In the genomic region with DNA sequence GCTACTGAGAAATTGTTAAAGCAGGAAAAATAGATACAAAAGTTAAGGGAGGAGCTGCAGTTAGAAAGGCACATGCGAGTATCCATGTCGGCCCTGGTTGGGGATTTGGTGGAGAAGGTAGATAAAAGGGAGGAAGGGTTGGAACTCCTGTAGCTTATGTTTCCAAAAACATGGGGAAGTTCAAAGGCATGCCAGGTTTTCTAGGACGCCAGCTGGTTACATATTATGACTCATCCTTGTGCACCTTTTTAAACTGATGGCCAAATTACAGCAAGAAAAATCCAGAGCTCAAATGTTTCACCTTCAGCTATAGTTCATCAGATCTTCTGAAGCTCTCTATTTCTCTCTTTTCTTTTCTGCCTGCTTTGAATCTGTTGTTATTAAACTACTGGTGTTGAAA, we compare ENCODE assay signal across 20 cellular contexts. TPM values are rescaled to one million over a fixed set of nuclear protein-coding genes. Genes with fewer than 3 reads are reported as not detected.
DNase-seq lines count a peak whose midpoint lies in the region; ATAC-seq and TF ChIP-seq lines count a peak whose summit lies in the region.
"Had no signal": no experiment of that assay in that cellular context is flagged by ENCODE, and none has a peak within 500 bp of the region (broad histone marks: within the 10 kb centered on the region; RNA-seq: fewer than 3 reads in every experiment).

No MANE protein-coding gene starts in this region.

- H3K4me2 ChIP-seq in HCT116 (ENCODE audit: low read length) (peak overlapping the region; percentile 37; the same call in 1 of the 2 replicates), mesenchymal stem cell (ENCODE audit: low read length, poor library complexity, severe bottlenecking) (no peak overlapping the region)
- H3K4me2 ChIP-seq: KMS-11 had no signal

- no peak for TF ChIP-seq POLR2A in HCT116 (IDR thresholded peaks at IDR 0.05; ENCODE audit: borderline replicate concordance, extremely low read depth, insufficient read depth, insufficient read length)

- no peak overlapping the region for H2AK5ac ChIP-seq in mesenchymal stem cell (ENCODE audit: low read length, severe bottlenecking)

- no TSS peak for BruUV-seq in HCT116 (replicated peaks; lab: Mats Ljungman, UMichigan)

- H3K9ac ChIP-seq in HCT116 (ENCODE audit: low read length) = no peak overlapping the region
- H3K9ac ChIP-seq in mesenchymal stem cell (ENCODE audit: low read length) = no peak overlapping the region
- H3K9ac ChIP-seq: KMS-11, parathyroid adenoma had no signal

- H3K9me2 ChIP-seq in HCT116 (ENCODE audit: insufficient read depth) = no peaks in the 10 kb centered on the region

- no peaks in the 10 kb centered on the region for H3K79me2 ChIP-seq in HCT116 (ENCODE audit: insufficient read depth, low read length)
- H3K79me2 ChIP-seq: parathyroid adenoma had no signal

- H3K4me1 ChIP-seq in HCT116 (ENCODE audit: control insufficient read depth in 1 of 2, insufficient read depth in 2 of 2, low read length in 2 of 2) (peaks cover 10 to 13% of the 10 kb centered on the region in 2 experiments), mesenchymal stem cell (ENCODE audit: control insufficient read depth, insufficient read depth, low read depth, low read length) (no peaks in the 10 kb centered on the region)
- H3K4me1 ChIP-seq: parathyroid adenoma had no signal

- H3K23ac ChIP-seq in mesenchymal stem cell (ENCODE audit: low read length in 2 of 2) = no peak overlapping the region

- 82% methylated on average over 3 of the region's 3 CpGs for WGBS in mesenchymal stem cell

- H3K27me3 ChIP-seq in HCT116 (ENCODE audit: insufficient read depth, low read length) (no peaks in the 10 kb centered on the region), mesenchymal stem cell (ENCODE audit: control insufficient read depth in 1 of 2, insufficient read depth in 1 of 2, low read length in 2 of 2) (no peaks in the 10 kb centered on the region)

- no peaks in the 10 kb centered on the region for H4K20me1 ChIP-seq in HCT116 (ENCODE audit: insufficient read depth)

- no peak overlapping the region for H2BK12ac ChIP-seq in mesenchymal stem cell (ENCODE audit: low read length in 2 of 2)

- H2BK5ac ChIP-seq in mesenchymal stem cell (ENCODE audit: low read depth, low read length, poor library complexity, severe bottlenecking) = no peak overlapping the region

- H3K14ac ChIP-seq in mesenchymal stem cell (ENCODE audit: low read length in 2 of 2) = no peak overlapping the region

- RAD21 ChIA-PET in HCT116 (lab: Charles Lee; ENCODE audit: low non-redundant PET in 1 of 2, low total read pairs in 2 of 2, uncharacterized antibody in 2 of 2, unreplicated experiment in 2 of 2) = no interaction called here

- no peak for TF ChIP-seq CTCF in HCT116 (IDR thresholded peaks at IDR 0.05 in 2 of 3, conservative IDR thresholded peaks at IDR 0.05 in 1 of 3; ENCODE audit: borderline replicate concordance in 1 of 3, insufficient read depth in 1 of 3, low read depth in 2 of 3, low read length in 2 of 3)

- POLR2A ChIA-PET in HCT116 (lab: Charles Lee) = no interaction called here

- intact Hi-C loops in HCT116 (cut with micrococcal nuclease) (no loop called here), sciatic nerve (cut with DNase I) (loop anchor here (10.0 kb wide), 1 partner anchor 69 kb away; no protein-coding TSS in a partner anchor)

- no peak overlapping the region for H3K18ac ChIP-seq in mesenchymal stem cell (ENCODE audit: low read depth in 1 of 2, low read length in 2 of 2)

- DNase-seq in HCT116 (ENCODE audit: low read depth, low spot score) (no peak), NCI-H69 (lab: John Stamatoyannopoulos, UW) (peak; percentile 79), cerebellar cortex (ENCODE audit: low spot score) (peak; percentile 91), sciatic nerve (ENCODE audit: low spot score) (no peak), SKM-1 (lab: John Stamatoyannopoulos, UW; ENCODE audit: unreplicated experiment) (no peak), mesenchymal stem cell (no peak), NOMO-1 treated with dmso at 0.1 percent for 144 hours (lab: John Stamatoyannopoulos, UW; ENCODE audit: unreplicated experiment) (no peak)
- DNase-seq: activated CD4-positive, alpha-beta T cell treated with anti-CD3 and anti-CD28 coated beads, Interleukin-2, amount 10 ng/mL, durations not matched to agents 7 days and 5 days; activated CD8-positive, alpha-beta memory T cell treated with anti-CD3 and anti-CD28 coated beads, Interleukin-2, amount 50 U/mL, for 4 hours; activated effector memory CD4-positive, alpha-beta T cell treated with Interleukin-2 at 50 U/mL for 16 hours; CD4-positive, alpha-beta T cell; DMS79; effector CD4-positive, alpha-beta T cell; natural killer cell; NCI-H526 treated with DMSO at 0.1 percent for 48 hours had no signal

- H2BK120ac ChIP-seq in mesenchymal stem cell (ENCODE audit: low read depth, low read length) = no peak overlapping the region

- no peak overlapping the region for H4K91ac ChIP-seq in mesenchymal stem cell (ENCODE audit: low read length)

- H2BK15ac ChIP-seq in mesenchymal stem cell (ENCODE audit: low read depth, poor library complexity, severe bottlenecking) = no peak overlapping the region

- H4K8ac ChIP-seq in mesenchymal stem cell (ENCODE audit: low read length) = no peak overlapping the region

- no peaks in the 10 kb centered on the region for H3K9me3 ChIP-seq in HCT116 (ENCODE audit: control insufficient read depth in 1 of 2, insufficient read depth in 1 of 2, low read depth in 1 of 2, low read length in 2 of 2)
- peaks cover 2% of the 10 kb centered on the region for H3K9me3 ChIP-seq in mesenchymal stem cell (ENCODE audit: control insufficient read depth, low read length)
- H3K9me3 ChIP-seq: thoracic aorta had no signal

- no peak for TF ChIP-seq RAD21 in HCT116 (IDR thresholded peaks at IDR 0.05; ENCODE audit: low read depth)

- H3K27ac ChIP-seq in HCT116 (ENCODE audit: low read depth, low read length) (no peak overlapping the region), mesenchymal stem cell (ENCODE audit: low read length, poor library complexity, severe bottlenecking) (no peak overlapping the region)
- H3K27ac ChIP-seq: KMS-11, parathyroid adenoma, thoracic aorta, VCaP had no signal

- no peaks in the 10 kb centered on the region for H3K79me1 ChIP-seq in mesenchymal stem cell (replicated peaks; ENCODE audit: low read length, poor library complexity, severe bottlenecking)

- H2AFZ ChIP-seq in HCT116 (ENCODE audit: low read depth, low read length, poor library complexity, severe bottlenecking) (no peak overlapping the region), mesenchymal stem cell (ENCODE audit: low read depth, low read length) (no peak overlapping the region)
- H2AFZ ChIP-seq: parathyroid adenoma had no signal

- ATAC-seq in HCT116 = no peak
- peak; percentile 11 for ATAC-seq in sciatic nerve
- ATAC-seq: natural killer cell; stimulated activated effector memory CD8-positive, alpha-beta T cell treated with anti-CD3 and anti-CD28 coated beads, Interleukin-12 subunit alpha, Interleukin-12 subunit beta, amount 100 ng/mL, for 72 hours had no signal

- CTCF ChIA-PET in HCT116 (lab: Charles Lee) = interaction anchor here (0.7 to 2.0 kb wide), 3 partner anchors 169 to 315 kb away, joined by 3 to 9 read pairs (median 4); no protein-coding TSS in a partner anchor

- no peak overlapping the region for H3K4ac ChIP-seq in mesenchymal stem cell (ENCODE audit: low read depth in 1 of 2, low read length in 2 of 2)

- H3K4me3 ChIP-seq in HCT116 (replicated peaks in 1 of 2; ENCODE audit: low read depth in 1 of 2, low read length in 2 of 2) (no peak overlapping the region), mesenchymal stem cell (ENCODE audit: insufficient read depth in 1 of 2, low read depth in 1 of 2, low read length in 2 of 2) (no peak overlapping the region)
- H3K4me3 ChIP-seq: thoracic aorta had no signal

- H3K36me3 ChIP-seq in HCT116 (ENCODE audit: control insufficient read depth in 1 of 2, insufficient read depth in 2 of 2, low read length in 2 of 2) = no peaks in the 10 kb centered on the region
- H3K36me3 ChIP-seq in mesenchymal stem cell (ENCODE audit: control insufficient read depth in 1 of 2, insufficient read depth in 2 of 2, low read depth in 1 of 2, low read length in 2 of 2) = no peaks in the 10 kb centered on the region
- H3K36me3 ChIP-seq: thoracic aorta had no signal

TF ChIP-seq in HCT116, 20 proteins besides CTCF, POLR2A, EP300 and RAD21 (continues in another document):
- TF ChIP-seq CBX3 (IDR thresholded peaks at IDR 0.05; ENCODE audit: low read depth) (0 out of 2 replicates have a peak, but pooled peaks have one; percentile 28), FOSL1 (IDR thresholded peaks at IDR 0.05; ENCODE audit: low read depth) (peak; percentile 60), TCF7L2 (IDR thresholded peaks at IDR 0.05; ENCODE audit: borderline replicate concordance, extremely low read depth, insufficient read depth, insufficient read length) (peak; percentile 85), SRF (IDR thresholded peaks at IDR 0.05; ENCODE audit: low read depth) (no peak), SP1 (IDR thresholded peaks at IDR 0.05; ENCODE audit: low read depth) (0 out of 2 replicates have a peak, but pooled peaks have one; percentile 11), JUND (IDR thresholded peaks at IDR 0.05) (peak; percentile 67)
- TF ChIP-seq, protein P1, sequence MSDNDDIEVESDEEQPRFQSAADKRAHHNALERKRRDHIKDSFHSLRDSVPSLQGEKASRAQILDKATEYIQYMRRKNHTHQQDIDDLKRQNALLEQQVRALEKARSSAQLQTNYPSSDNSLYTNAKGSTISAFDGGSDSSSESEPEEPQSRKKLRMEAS (IDR thresholded peaks at IDR 0.05) = no peak

RNA-seq across cellular contexts. Expression of gene MAP4K5, which starts 13.2 kb away (rescaled TPM):
- 39.1 TPM for total RNA-seq in HCT116 (2021; ENCODE audit: unreplicated experiment)
- polyA plus RNA-seq in HCT116 (2012) = 7.7 and 9.6 TPM in 2 replicates
- 94.6 TPM for total RNA-seq in sciatic nerve
- polyA plus RNA-seq in mesenchymal stem cell (2013, experiment 1 of 2) = 29.5 TPM
- polyA plus RNA-seq in mesenchymal stem cell (2013, experiment 2 of 2) = 31.7 TPM

RNA-seq across cellular contexts. Expression of gene ATL1, which starts 14.3 kb away (rescaled TPM):
- total RNA-seq in HCT116 (2021; ENCODE audit: unreplicated experiment) (1.4 TPM), sciatic nerve (23.3 TPM)
- 1.2 and 1.3 TPM in 2 replicates for polyA plus RNA-seq in HCT116 (2012)
- polyA plus RNA-seq in mesenchymal stem cell (2013, experiment 1 of 2) = 5.3 TPM
- 5.1 TPM for polyA plus RNA-seq in mesenchymal stem cell (2013, experiment 2 of 2)

Comparison
In these comparisons a context has a peak if more than half of its experiments do, and no peak if none do; other contexts are left out.
1. DNase-seq: peak in NCI-H69 (single experiment) and cerebellar cortex (single experiment); none in HCT116 (single experiment), sciatic nerve (single experiment), SKM-1 (single experiment), mesenchymal stem cell (single experiment) and NOMO-1 treated with dmso at 0.1 percent for 144 hours (single experiment).
2. RNA of gene ATL1, which starts 14.3 kb away (total RNA-seq): 23.3 TPM in sciatic nerve (single experiment); 1.4 TPM in HCT116 (single experiment); every median in the first group is over 10 times any median in the second.